ENCODE assay signal across 1 cellular context in the genomic region with DNA sequence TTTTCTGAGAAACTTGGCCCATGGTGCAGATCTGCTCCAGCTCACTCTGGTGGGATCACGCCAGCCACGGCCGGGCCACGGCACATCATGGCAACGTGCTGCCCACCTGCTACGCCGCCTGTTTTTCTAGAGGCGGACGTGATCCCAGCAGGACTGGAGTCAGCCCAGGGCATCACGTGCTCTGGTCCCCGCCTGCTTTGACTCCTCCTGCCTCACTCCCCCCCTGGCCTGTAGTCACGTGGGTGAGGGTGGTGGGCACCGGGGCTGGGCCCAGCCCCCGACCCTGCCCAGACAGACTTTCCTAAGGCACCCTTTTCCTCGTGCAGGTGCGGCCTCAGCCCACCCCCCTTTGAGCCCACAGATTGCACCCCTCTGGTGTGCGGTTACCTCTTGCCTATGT. TPM values are rescaled to one million over a fixed set of nuclear protein-coding genes. Genes with fewer than 3 reads are reported as not detected.
"Had no signal": no experiment of that assay in that cellular context is flagged by ENCODE, and none has a peak within 500 bp of the region (broad histone marks: within the 10 kb centered on the region; RNA-seq: fewer than 3 reads in every experiment).

No MANE protein-coding gene starts in this region.

RNA-seq across cellular contexts. Expression of gene CLEC18A, which starts 0.7 kb away (rescaled TPM):
- total RNA-seq: lung microvascular endothelial cell had no signal
